In genomic region chr3:115741650-115742049, GRCh38 we compare ENCODE assay signal across 22 cellular contexts.
"Had no signal": no experiment of that assay in that cellular context is flagged by ENCODE, and none has a peak within 500 bp of the region (broad histone marks: within the 10 kb centered on the region; RNA-seq: fewer than 3 reads in every experiment).

No MANE protein-coding gene starts in this region.

- H3K4me1 Mint-ChIP-seq: stimulated activated effector memory CD8-positive, alpha-beta T cell treated with anti-CD3 and anti-CD28 coated beads, Interleukin-12 subunit alpha, Interleukin-12 subunit beta, amount 100 ng/mL, for 72 hours; stimulated activated memory B cell treated with anti-CD40 and anti-IgM and Interleukin-4, amounts not matched to agents 10 μg/mL and 1 μg/mL and 100 μg/mL, for 72 hours; stimulated activated naive B cell treated with anti-CD40 and anti-IgM and Interleukin-4, amounts not matched to agents 10 μg/mL and 1 μg/mL and 100 μg/mL, for 72 hours; stimulated activated naive CD8-positive, alpha-beta T cell treated with anti-CD3 and anti-CD28 coated beads, Interleukin-15, amount 100 ng/mL, for 72 hours had no signal

- DNase-seq: stimulated activated CD4-positive, alpha-beta T cell treated with anti-CD3 and anti-CD28 coated beads, Interleukin-2, amount 100 ng/mL, for 48 hours; stimulated activated CD4-positive, alpha-beta T cell treated with anti-CD3 and anti-CD28 coated beads, Interleukin-4, amount 100 ng/mL, for 1 hour; stimulated activated CD4-positive, alpha-beta T cell treated with anti-CD3 and anti-CD28 coated beads, Interleukin-4, amount 100 ng/mL, for 24 hours; stimulated activated CD4-positive, alpha-beta T cell treated with anti-CD3 and anti-CD28 coated beads, Interleukin-4, amount 100 ng/mL, for 4 hours; stimulated activated CD8-positive, alpha-beta memory T cell treated with anti-CD3 and anti-CD28 coated beads, Interleukin-4, amount 100 ng/mL, for 48 hours; stimulated activated naive B cell treated with anti-CD40 and anti-IgM and Interleukin-4, amounts not matched to agents 10 μg/mL and 1 μg/mL and 100 μg/mL, for 72 hours; stimulated activated naive CD4-positive, alpha-beta T cell; stimulated activated naive CD4-positive, alpha-beta T cell treated with Interleukin-2 at 50 U/mL for 16 hours; stimulated activated naive CD8-positive, alpha-beta T cell treated with anti-CD3 and anti-CD28 coated beads, Interleukin-15, amount 100 ng/mL, for 72 hours; stimulated activated naive CD8-positive, alpha-beta T cell treated with anti-CD3 and anti-CD28 coated beads, Interleukin-15, Interleukin-2, amounts not matched to agents 100 U/mL and 50 U/mL, for 24 hours; stomach; substantia nigra; testis; thyroid gland; transverse colon; upper lobe of left lung; upper lobe of right lung; uterus had no signal

- H3K36me3 Mint-ChIP-seq: stimulated activated effector memory CD8-positive, alpha-beta T cell treated with anti-CD3 and anti-CD28 coated beads, Interleukin-12 subunit alpha, Interleukin-12 subunit beta, amount 100 ng/mL, for 72 hours; stimulated activated naive B cell treated with anti-CD40 and anti-IgM and Interleukin-4, amounts not matched to agents 10 μg/mL and 1 μg/mL and 100 μg/mL, for 72 hours; type B pancreatic cell had no signal

- H3K27me3 Mint-ChIP-seq: type B pancreatic cell had no signal

- H3K27ac Mint-ChIP-seq: stimulated activated effector memory CD8-positive, alpha-beta T cell treated with anti-CD3 and anti-CD28 coated beads, Interleukin-12 subunit alpha, Interleukin-12 subunit beta, amount 100 ng/mL, for 72 hours; stimulated activated memory B cell treated with anti-CD40 and anti-IgM and Interleukin-4, amounts not matched to agents 10 μg/mL and 1 μg/mL and 100 μg/mL, for 72 hours; stimulated activated naive B cell treated with anti-CD40 and anti-IgM and Interleukin-4, amounts not matched to agents 10 μg/mL and 1 μg/mL and 100 μg/mL, for 72 hours; stimulated activated naive CD8-positive, alpha-beta T cell treated with anti-CD3 and anti-CD28 coated beads, Interleukin-15, amount 100 ng/mL, for 72 hours; stimulated activated naive CD8-positive, alpha-beta T cell treated with anti-CD3 and anti-CD28 coated beads, Interleukin-15, Interleukin-2, amounts not matched to agents 100 ng/mL and 50 ng/mL, for 24 hours; type B pancreatic cell had no signal

- H3K4me3 Mint-ChIP-seq: stimulated activated effector memory CD8-positive, alpha-beta T cell treated with anti-CD3 and anti-CD28 coated beads, Interleukin-12 subunit alpha, Interleukin-12 subunit beta, amount 100 ng/mL, for 72 hours; stimulated activated memory B cell treated with anti-CD40 and anti-IgM and Interleukin-4, amounts not matched to agents 10 μg/mL and 1 μg/mL and 100 μg/mL, for 72 hours; stimulated activated naive B cell treated with anti-CD40 and anti-IgM and Interleukin-4, amounts not matched to agents 10 μg/mL and 1 μg/mL and 100 μg/mL, for 72 hours; stimulated activated naive CD8-positive, alpha-beta T cell treated with anti-CD3 and anti-CD28 coated beads, Interleukin-15, amount 100 ng/mL, for 72 hours; stimulated activated naive CD8-positive, alpha-beta T cell treated with anti-CD3 and anti-CD28 coated beads, Interleukin-15, Interleukin-2, amounts not matched to agents 100 ng/mL and 50 ng/mL, for 24 hours; type B pancreatic cell had no signal
